ENCODE assay signal across 15 cellular contexts in the genomic region with DNA sequence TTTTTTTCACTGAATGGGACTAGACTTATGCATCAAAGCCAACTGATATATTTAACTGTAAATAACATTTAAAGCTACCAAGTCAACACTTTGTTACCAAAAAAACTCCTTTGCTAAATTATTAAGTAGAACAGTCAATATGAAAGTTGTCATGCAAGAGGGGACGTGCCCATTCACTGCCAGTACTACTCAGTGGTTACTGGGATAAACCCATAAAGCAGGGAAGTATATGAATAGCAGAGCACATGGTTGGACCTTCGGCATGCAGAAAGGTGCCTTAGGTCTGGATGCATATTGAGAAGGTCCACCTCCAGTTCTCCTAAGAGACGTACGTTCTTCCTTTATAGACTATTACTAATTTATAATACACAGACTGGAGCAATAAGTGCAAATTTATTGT.
A peak's percentile ranks its signal among the peaks of the same experiment; 100 is the strongest.
DNase-seq lines count a peak whose midpoint lies in the region; ATAC-seq lines count a peak whose summit lies in the region.
"Had no signal": no experiment of that assay in that cellular context is flagged by ENCODE, and none has a peak within 500 bp of the region (broad histone marks: within the 10 kb centered on the region; RNA-seq: fewer than 3 reads in every experiment).

No MANE protein-coding gene starts in this region.

- ATAC-seq in GM18520 (IDR thresholded peaks at IDR 0.05; ENCODE audit: unreplicated experiment) (peak; percentile 63), GM18868 (IDR thresholded peaks at IDR 0.05; ENCODE audit: unreplicated experiment) (peak; percentile 53), GM21619 (IDR thresholded peaks at IDR 0.05; ENCODE audit: unreplicated experiment) (peak; percentile 48), HG03045 (IDR thresholded peaks at IDR 0.05; ENCODE audit: unreplicated experiment) (peak; percentile 56), GM18502 (IDR thresholded peaks at IDR 0.05; ENCODE audit: poor library complexity, unreplicated experiment) (no peak), GM18511 (IDR thresholded peaks at IDR 0.05; ENCODE audit: unreplicated experiment) (no peak)
- ATAC-seq: CD8-positive, alpha-beta T cell had no signal

- DNase-seq in NCI-H774 (lab: John Stamatoyannopoulos, UW) (no peak), T-helper 9 cell (no peak)
- DNase-seq: Calu3; CD8-positive, alpha-beta T cell; DMS79 treated with DMSO at 0.1 percent for 48 hours; GF-D8; GM23248; Kasumi-1; KG1 had no signal

Comparison
In these comparisons a context has a peak if more than half of its experiments do, and no peak if none do; other contexts are left out.
1. ATAC-seq: peak in GM18520 (single experiment), GM18868 (single experiment), GM21619 (single experiment) and HG03045 (single experiment); none in GM18502 (single experiment) and GM18511 (single experiment).